Comparison of ENCODE assay signal across 12 cellular contexts in the genomic region with DNA sequence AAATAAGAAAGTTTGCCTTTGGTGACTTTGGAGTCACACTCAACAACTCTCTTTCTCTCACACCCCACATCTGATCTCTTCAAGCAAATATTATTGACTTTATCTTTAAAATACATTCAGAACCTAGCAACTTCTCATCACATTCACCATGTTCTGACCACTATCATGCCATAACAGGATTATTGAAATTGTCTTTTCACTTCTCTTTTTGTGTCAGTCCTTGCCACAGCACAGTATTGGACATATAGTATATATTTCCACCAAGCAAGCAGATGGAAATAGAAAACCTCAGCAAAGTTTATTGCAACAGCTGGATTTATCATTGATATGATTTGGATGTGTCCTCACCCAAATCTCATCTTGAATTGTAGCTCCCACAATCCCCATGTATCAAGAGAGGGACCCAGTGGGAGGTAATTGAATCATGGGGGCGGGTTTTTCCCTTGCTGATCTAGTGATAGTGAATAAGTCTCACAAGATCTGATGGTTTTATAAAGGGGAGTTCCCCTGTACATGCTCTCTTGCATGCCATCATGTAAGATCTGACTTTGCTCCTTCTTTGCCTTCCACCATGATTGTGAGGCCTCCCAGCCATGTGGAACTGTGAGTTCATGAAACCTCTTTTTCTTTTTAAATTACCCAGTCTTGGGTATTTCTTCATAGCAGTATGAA. TPM values are rescaled to one million over a fixed set of nuclear protein-coding genes. Genes with fewer than 3 reads are reported as not detected.
DNase-seq lines count a peak whose midpoint lies in the region; ATAC-seq, FAIRE-seq and TF ChIP-seq lines count a peak whose summit lies in the region.
"Had no signal": no experiment of that assay in that cellular context is flagged by ENCODE, and none has a peak within 500 bp of the region (broad histone marks: within the 10 kb centered on the region; RNA-seq: fewer than 3 reads in every experiment).

No MANE protein-coding gene starts in this region.

- POLR2A ChIA-PET in GM10248 (lab: Yijun Ruan, JAX) = no interaction called here

- ATAC-seq in GM18511 (IDR thresholded peaks at IDR 0.05; ENCODE audit: unreplicated experiment) = peak; percentile 83
- peak; percentile 84 for ATAC-seq in GM19395 (IDR thresholded peaks at IDR 0.05; ENCODE audit: unreplicated experiment)
- ATAC-seq in HG03342 (IDR thresholded peaks at IDR 0.05; ENCODE audit: unreplicated experiment) = peak; percentile 65
- ATAC-seq: K562 had no signal

- DNase-seq in stimulated activated CD4-positive, alpha-beta T cell treated with anti-CD3 and anti-CD28 coated beads, Interleukin-15, amount 100 ng/mL, for 24 hours = peak; percentile 58
- DNase-seq in GM10248 (ENCODE audit: extremely low spot score) (no peak), DMS79 treated with DMSO at 0.1 percent for 48 hours (lab: John Stamatoyannopoulos, UW) (no peak), NCI-H510A (lab: John Stamatoyannopoulos, UW) (no peak), frontal cortex (ENCODE audit: low spot score in 2 of 2) (no peak)
- DNase-seq: NCI-H1694, NCI-H524 treated with DMSO at 0.1 percent for 48 hours had no signal

- CTCF ChIA-PET in GM10248 (lab: Yijun Ruan, JAX) = interaction anchor here (1.2 kb wide), 1 partner anchor 27 kb away, joined by 3 read pairs; a partner anchor contains a TSS

- no peak for FAIRE-seq in frontal cortex (lab: Jason Lieb, UNC)
- FAIRE-seq: H1, K562 had no signal

- TF ChIP-seq CTCF in GM10248 (IDR thresholded peaks at IDR 0.05; ENCODE audit: control extremely low read depth, extremely low read depth, low read depth, missing control alignments) = no peak

RNA-seq across cellular contexts. Expression of a gene that starts 26.9 kb away (rescaled TPM):
- 4.5 TPM for total RNA-seq in frontal cortex

RNA-seq across cellular contexts. Expression of a gene that starts 26.9 kb away (rescaled TPM):
- 33.0 TPM for total RNA-seq in frontal cortex
